ENCODE assay signal across 25 cellular contexts in the genomic region with DNA sequence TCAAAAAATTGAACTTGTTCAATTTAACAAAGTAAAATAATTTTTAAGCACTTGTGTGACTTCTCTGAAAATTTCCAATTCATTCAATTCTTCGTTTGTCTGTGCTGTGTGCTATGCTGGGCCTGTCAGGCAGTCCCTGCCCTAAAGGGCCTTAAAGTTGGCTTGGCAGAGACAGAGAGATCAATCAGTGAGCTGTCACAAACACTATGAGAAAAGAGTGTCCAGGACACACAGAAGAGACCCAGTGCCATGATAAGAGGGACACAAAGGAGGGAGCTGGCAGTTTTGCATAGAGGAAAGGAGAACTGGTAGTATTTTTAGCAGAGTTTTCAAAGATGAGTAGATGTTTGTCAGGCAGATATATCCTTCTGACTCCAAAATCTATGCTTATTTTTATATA.
"Had no signal": no experiment of that assay in that cellular context is flagged by ENCODE, and none has a peak within 500 bp of the region (broad histone marks: within the 10 kb centered on the region; RNA-seq: fewer than 3 reads in every experiment).

No MANE protein-coding gene starts in this region.

- H3K27ac ChIP-seq: coronary artery, esophagus muscularis mucosa, foreskin keratinocyte, gastroesophageal sphincter, heart right ventricle, left lung, lower lobe of right lung, prostate gland, sigmoid colon, testis, tibial artery, upper lobe of left lung had no signal

- ATAC-seq: foreskin keratinocyte; gastroesophageal sphincter; left lung; lower lobe of right lung; naive thymus-derived CD8-positive, alpha-beta T cell; stimulated activated effector memory CD8-positive, alpha-beta T cell treated with anti-CD3 and anti-CD28 coated beads, Interleukin-12 subunit alpha, Interleukin-12 subunit beta, amount 100 ng/mL, for 72 hours had no signal

- DNase-seq: dermis blood vessel endothelial cell; effector memory CD4-positive, alpha-beta T cell; foreskin keratinocyte; heart right ventricle; hippocampal formation; left cardiac atrium; left lung; lower lobe of right lung; naive thymus-derived CD8-positive, alpha-beta T cell; nephron progenitor cell; nucleus accumbens; right cardiac atrium; sigmoid colon; stimulated activated CD4-positive, alpha-beta T cell treated with anti-CD3 and anti-CD28 coated beads, Interleukin-2, amount 100 ng/mL, for 24 hours; stimulated activated CD4-positive, alpha-beta T cell treated with anti-CD3 and anti-CD28 coated beads, Interleukin-4, amount 100 ng/mL, for 24 hours; stimulated activated naive CD4-positive, alpha-beta T cell treated with Interleukin-2 at 50 U/mL for 16 hours; substantia nigra; testis; tibial artery; upper lobe of left lung had no signal

- H3K36me3 Mint-ChIP-seq: stimulated activated effector memory CD8-positive, alpha-beta T cell treated with anti-CD3 and anti-CD28 coated beads, Interleukin-12 subunit alpha, Interleukin-12 subunit beta, amount 100 ng/mL, for 72 hours had no signal

- H3K4me1 Mint-ChIP-seq: stimulated activated effector memory CD8-positive, alpha-beta T cell treated with anti-CD3 and anti-CD28 coated beads, Interleukin-12 subunit alpha, Interleukin-12 subunit beta, amount 100 ng/mL, for 72 hours had no signal

- H3K27me3 ChIP-seq: esophagus muscularis mucosa, foreskin keratinocyte, gastroesophageal sphincter, heart right ventricle, left lung, sigmoid colon, testis, tibial artery, upper lobe of left lung had no signal

- H3K4me3 ChIP-seq: coronary artery, esophagus muscularis mucosa, gastroesophageal sphincter, heart right ventricle, left lung, lower lobe of right lung, prostate gland, sigmoid colon, testis, tibial artery, upper lobe of left lung had no signal

- H3K27me3 Mint-ChIP-seq: naive thymus-derived CD8-positive, alpha-beta T cell had no signal

- H3K4me3 Mint-ChIP-seq: naive thymus-derived CD8-positive, alpha-beta T cell; nephron progenitor cell; stimulated activated effector memory CD8-positive, alpha-beta T cell treated with anti-CD3 and anti-CD28 coated beads, Interleukin-12 subunit alpha, Interleukin-12 subunit beta, amount 100 ng/mL, for 72 hours had no signal

- H3K9me3 Mint-ChIP-seq: naive thymus-derived CD8-positive, alpha-beta T cell; nephron progenitor cell; stimulated activated effector memory CD8-positive, alpha-beta T cell treated with anti-CD3 and anti-CD28 coated beads, Interleukin-12 subunit alpha, Interleukin-12 subunit beta, amount 100 ng/mL, for 72 hours had no signal

- H3K36me3 ChIP-seq: esophagus muscularis mucosa, heart right ventricle, left lung, lower lobe of right lung, prostate gland, tibial artery, upper lobe of left lung had no signal

- H3K4me1 ChIP-seq: foreskin keratinocyte, left lung, lower lobe of right lung, prostate gland, testis, tibial artery, upper lobe of left lung had no signal

- H3K27ac Mint-ChIP-seq: naive thymus-derived CD8-positive, alpha-beta T cell; nephron progenitor cell; stimulated activated effector memory CD8-positive, alpha-beta T cell treated with anti-CD3 and anti-CD28 coated beads, Interleukin-12 subunit alpha, Interleukin-12 subunit beta, amount 100 ng/mL, for 72 hours had no signal

- H3K9me3 ChIP-seq: esophagus muscularis mucosa, gastroesophageal sphincter, heart right ventricle, left lung, lower lobe of right lung, prostate gland, sigmoid colon, testis, tibial artery, upper lobe of left lung had no signal
